Comparison of ENCODE assay signal across 17 cellular contexts in the genomic region with DNA sequence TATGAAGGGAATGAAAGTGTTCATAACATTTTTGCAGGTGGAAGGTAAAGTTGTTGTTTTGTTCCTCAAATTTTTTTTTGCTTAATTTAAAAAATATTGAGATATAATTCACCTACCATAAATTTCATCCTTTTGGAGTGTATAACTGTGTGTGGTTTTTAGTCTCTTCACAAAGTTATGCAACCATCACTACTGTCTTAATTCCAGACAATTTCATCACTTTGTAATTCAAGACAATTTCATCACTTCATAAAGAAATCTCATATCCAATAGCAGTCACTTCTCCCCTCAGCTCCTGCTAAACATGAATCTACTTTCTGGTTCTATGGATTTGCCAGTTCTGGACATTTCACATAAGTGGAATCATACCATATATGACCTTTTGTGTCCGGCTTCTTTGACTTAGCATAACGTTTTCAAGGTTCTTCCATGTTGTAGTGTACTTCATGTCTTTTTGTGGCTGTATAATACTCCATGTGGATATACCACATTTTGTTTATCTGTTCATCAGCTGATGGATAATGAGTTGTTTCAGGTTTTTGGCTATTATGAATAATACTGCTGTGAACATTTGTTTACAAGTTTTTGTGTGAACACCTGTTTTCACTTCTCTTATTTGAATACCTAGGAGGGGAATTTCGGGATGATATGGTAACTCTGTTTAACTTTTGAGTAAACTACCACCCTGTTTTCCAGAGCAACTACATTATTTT. TPM values are rescaled to one million over a fixed set of nuclear protein-coding genes. Genes with fewer than 3 reads are reported as not detected.
DNase-seq lines count a peak whose midpoint lies in the region; ATAC-seq, FAIRE-seq and TF ChIP-seq lines count a peak whose summit lies in the region.
"Had no signal": no experiment of that assay in that cellular context is flagged by ENCODE, and none has a peak within 500 bp of the region (broad histone marks: within the 10 kb centered on the region; RNA-seq: fewer than 3 reads in every experiment).

No MANE protein-coding gene starts in this region.

- H4K5ac ChIP-seq in IMR-90 (ENCODE audit: low read depth, low read length): no peak overlapping the region

- no peak overlapping the region for H4K8ac ChIP-seq in IMR-90 (ENCODE audit: low read depth in 2 of 2, low read length in 2 of 2)

- H2AFZ ChIP-seq in IMR-90 (replicated peaks; ENCODE audit: low read length, poor library complexity) (no peak overlapping the region), K562 (ENCODE audit: low read depth, low read length) (no peak overlapping the region)

- no peak overlapping the region for H3K23ac ChIP-seq in IMR-90 (ENCODE audit: low read depth, low read length)

- DNase-seq in GF-D8 (lab: John Stamatoyannopoulos, UW) (peak; percentile 28), IMR-90 (peak; percentile 56), K562 (ENCODE audit: extremely low read depth in 1 of 4, low spot score in 3 of 4) (no peak), naive B cell (no peak)
- DNase-seq in activated CD4-positive, alpha-beta T cell treated with anti-CD3 and anti-CD28 coated beads, Interleukin-2, amount 50 U/mL, for 4 hours: no peak
- no peak for DNase-seq in activated CD4-positive, alpha-beta T cell treated with anti-CD3 and anti-CD28 coated beads, Interleukin-2, amount 50 U/mL, for 1 hour
- DNase-seq: activated CD8-positive, alpha-beta T cell treated with anti-CD3 and anti-CD28 coated beads, Interleukin-2, amount 10 ng/mL, durations not matched to agents 7 days and 5 days; CD4-positive, CD25-positive, alpha-beta regulatory T cell; DMS79; heart left ventricle; kidney; stimulated activated CD4-positive, alpha-beta T cell treated with anti-CD3 and anti-CD28 coated beads, Interleukin-2, amount 100 ng/mL, for 24 hours had no signal

- H3K27ac ChIP-seq in IMR-90 (ENCODE audit: insufficient read depth, low read length): no peak overlapping the region
- H3K27ac ChIP-seq in K562 (ENCODE audit: extremely low read depth, low read depth, low read length): no peak overlapping the region
- H3K27ac ChIP-seq: coronary artery, heart left ventricle, right atrium auricular region, thoracic aorta had no signal

- no peak overlapping the region for H4K91ac ChIP-seq in IMR-90 (ENCODE audit: insufficient read depth, low read depth, low read length)

- peaks cover 8 to 14% of the 10 kb centered on the region in 2 donors for H3K36me3 Mint-ChIP-seq in naive B cell

- no peak overlapping the region for H3K9ac ChIP-seq in IMR-90 (ENCODE audit: low read depth, low read length)
- H3K9ac ChIP-seq in K562 (ENCODE audit: insufficient read depth in 1 of 2, low read depth in 2 of 2, low read length in 2 of 2): no peak overlapping the region

- H3K79me1 ChIP-seq in IMR-90 (ENCODE audit: low read depth in 1 of 2, low read length in 2 of 2): peaks cover 6 to 59% of the 10 kb centered on the region in 2 experiments; a peak in 2 of 4 replicates

- H3K9me3 ChIP-seq in IMR-90 (ENCODE audit: control insufficient read depth, insufficient read depth, low read length): no peaks in the 10 kb centered on the region
- H3K9me3 ChIP-seq in K562 (replicated peaks; ENCODE audit: control insufficient read depth, insufficient read depth, low read depth, low read length): no peaks in the 10 kb centered on the region; the same call in 1 of the 2 replicates
- H3K9me3 ChIP-seq: right atrium auricular region, thoracic aorta had no signal

- no peak overlapping the region for H2AK9ac ChIP-seq in IMR-90 (replicated peaks; ENCODE audit: low read depth, low read length, poor library complexity)

- peak; percentile 40 for ATAC-seq in IMR-90 (ENCODE audit: low read depth)
- no peak for ATAC-seq in K562
- ATAC-seq in naive B cell (ENCODE audit: low read depth in 2 of 2): peak; percentile 23 to 56
- ATAC-seq in GM19397 (IDR thresholded peaks at IDR 0.05; ENCODE audit: unreplicated experiment): no peak
- ATAC-seq: activated CD8-positive, alpha-beta T cell treated with anti-CD3 and anti-CD28 coated beads, Interleukin-2, amount 10 ng/mL, durations not matched to agents 7 days and 5 days; heart left ventricle had no signal

- H3K27ac Mint-ChIP-seq in naive B cell: peak overlapping the region in 3 of 6 donors; percentile 1 to 84 (median 26)
- H3K27ac Mint-ChIP-seq: activated CD8-positive, alpha-beta T cell treated with anti-CD3 and anti-CD28 coated beads, Interleukin-2, amount 10 ng/mL, durations not matched to agents 7 days and 5 days; CD4-positive, CD25-positive, alpha-beta regulatory T cell; mesothelial cell of epicardium had no signal

- no peak overlapping the region for H2BK120ac ChIP-seq in IMR-90 (ENCODE audit: low read depth, low read length)

- peaks cover 0 to 8% (median 4%) of the 10 kb centered on the region in 7 donors for H3K9me3 Mint-ChIP-seq in naive B cell

- dilution Hi-C loops in IMR-90 (cut with HindIII; ENCODE audit: low sequenced_read_pairs, unreplicated experiment): no loop called here

- no peak overlapping the region for H3K56ac ChIP-seq in IMR-90 (ENCODE audit: extremely low read depth, insufficient read depth, low read length)

- intact Hi-C loops in IMR-90 (cut with micrococcal nuclease) (no loop called here), K562 (cut with micrococcal nuclease) (no loop called here)

- H2BK15ac ChIP-seq in IMR-90 (ENCODE audit: low read depth, low read length): no peak overlapping the region

- CTCF ChIA-PET in IMR-90 (lab: Yijun Ruan, JAX) (no interaction called here), K562 (lab: Yijun Ruan, JAX; ENCODE audit: low intra/inter-chr PET ratio) (no interaction called here)

- no peak overlapping the region for H3K4me3 ChIP-seq in IMR-90 (ENCODE audit: insufficient read depth, low read depth, low read length)
- no peak overlapping the region for H3K4me3 ChIP-seq in K562
- H3K4me3 ChIP-seq: coronary artery, heart left ventricle, right atrium auricular region, thoracic aorta had no signal

- H3K14ac ChIP-seq in IMR-90 (replicated peaks; ENCODE audit: low read depth, low read length): no peak overlapping the region

- H3K4me2 ChIP-seq in IMR-90 (ENCODE audit: low read depth, low read length) (no peak overlapping the region; the same call in 1 of the 2 replicates), K562 (ENCODE audit: insufficient read depth, low read length) (no peak overlapping the region)

- H3K4me1 Mint-ChIP-seq in naive B cell: peaks cover 39 to 67% (median 62%) of the 10 kb centered on the region in 3 donors

- WGBS in IMR-90 (ENCODE audit: extremely low coverage in 2 of 2, insufficient read length in 1 of 2), 2 experiments: no CpG with 5 or more reads among the region's 3 CpGs
- 83% methylated on average over 3 of the region's 3 CpGs for WGBS in K562 (ENCODE audit: insufficient coverage, low coverage, missing lambda C conversion rate)

- peaks cover 2% of the 10 kb centered on the region for H3K36me3 ChIP-seq in IMR-90 (ENCODE audit: control insufficient read depth, insufficient read depth, low read length)
- H3K36me3 ChIP-seq in K562 (ENCODE audit: control insufficient read depth, insufficient read depth, low read length): peaks cover 5% of the 10 kb centered on the region; the same call in 2 of the 3 replicates
- H3K36me3 ChIP-seq: right atrium auricular region, thoracic aorta had no signal

- BruUV-seq in IMR-90 (replicated peaks; lab: Mats Ljungman, UMichigan) (no TSS peak), K562 (replicated peaks; lab: Mats Ljungman, UMichigan) (no TSS peak)

- peak overlapping the region in 1 of 8 donors; percentile 15 for H3K4me3 Mint-ChIP-seq in naive B cell
- H3K4me3 Mint-ChIP-seq: activated CD8-positive, alpha-beta T cell treated with anti-CD3 and anti-CD28 coated beads, Interleukin-2, amount 10 ng/mL, durations not matched to agents 7 days and 5 days; CD4-positive, CD25-positive, alpha-beta regulatory T cell; mesothelial cell of epicardium had no signal

- H3K9me1 ChIP-seq in IMR-90 (ENCODE audit: insufficient read depth, low read length) (peaks cover 9% of the 10 kb centered on the region), K562 (ENCODE audit: control insufficient read depth, insufficient read depth, low read length) (no peaks in the 10 kb centered on the region)

- TF ChIP-seq CTCF in IMR-90 (conservative IDR thresholded peaks at IDR 0.05; ENCODE audit: low read depth, low read length) (no peak), K562 (IDR thresholded peaks at IDR 0.05 in 2 of 3, conservative IDR thresholded peaks at IDR 0.05 in 1 of 3; ENCODE audit: insufficient read depth in 2 of 3, low read depth in 1 of 3, low read length in 3 of 3) (no peak)

- H2BK20ac ChIP-seq in IMR-90 (ENCODE audit: low read depth, low read length): no peak overlapping the region

- no peak overlapping the region for H3K4ac ChIP-seq in IMR-90 (ENCODE audit: low read depth, low read length)

- TF ChIP-seq EP300 in K562 (IDR thresholded peaks at IDR 0.05; ENCODE audit: low read length): no peak

- H3K79me2 ChIP-seq in K562 (ENCODE audit: control insufficient read depth, insufficient read depth, low read length): peaks cover 69% of the 10 kb centered on the region

- no peak overlapping the region for H2AK5ac ChIP-seq in IMR-90 (ENCODE audit: low read depth, low read length)

- in situ Hi-C loops in IMR-90 (cut with MboI; ENCODE audit: low sequenced_read_pairs): no loop called here
- in situ Hi-C loops in K562 (cut with MboI): no loop called here

- TF ChIP-seq RAD21 in IMR-90 (IDR thresholded peaks at IDR 0.05; ENCODE audit: low read length) (no peak), K562 (CRISPR knock-in tag; conservative IDR thresholded peaks at IDR 0.05 in 1 of 2, IDR thresholded peaks at IDR 0.05 in 1 of 2) (no peak)

- no peaks in the 10 kb centered on the region for H3K27me3 Mint-ChIP-seq in naive B cell
- H3K27me3 Mint-ChIP-seq: CD4-positive, CD25-positive, alpha-beta regulatory T cell had no signal

- H2BK5ac ChIP-seq in IMR-90 (ENCODE audit: low read depth, low read length, poor library complexity, severe bottlenecking): peak overlapping the region; percentile 60

- no peaks in the 10 kb centered on the region for H3K27me3 ChIP-seq in IMR-90 (ENCODE audit: control insufficient read depth, insufficient read depth, low read length)
- H3K27me3 ChIP-seq in K562 (ENCODE audit: control insufficient read depth in 2 of 2, insufficient read depth in 2 of 2, low read length in 2 of 2): no peaks in the 10 kb centered on the region
- H3K27me3 ChIP-seq: heart left ventricle, right atrium auricular region had no signal

- H3K4me1 ChIP-seq in IMR-90 (ENCODE audit: control insufficient read depth, insufficient read depth, low read length): no peaks in the 10 kb centered on the region
- peaks cover 0 to 11% of the 10 kb centered on the region in 2 experiments; a peak in 2 of 5 replicates for H3K4me1 ChIP-seq in K562 (replicated peaks in 1 of 2; ENCODE audit: control insufficient read depth in 2 of 2, insufficient read depth in 2 of 2, low read length in 2 of 2)
- H3K4me1 ChIP-seq: right atrium auricular region had no signal

- H4K20me1 ChIP-seq in IMR-90 (ENCODE audit: insufficient read depth, low read length) (peaks cover 84% of the 10 kb centered on the region), K562 (replicated peaks; ENCODE audit: control insufficient read depth, insufficient read depth, low read length) (no peaks in the 10 kb centered on the region)

- no peak overlapping the region for H3K18ac ChIP-seq in IMR-90 (ENCODE audit: low read depth, low read length)

- POLR2A ChIA-PET in IMR-90 (lab: Charles Lee; ENCODE audit: unreplicated experiment): no interaction called here
- POLR2A ChIA-PET in K562 (lab: Yijun Ruan, JAX): interaction anchor here (0.7 to 1.5 kb wide), 3 partner anchors 10 to 18 kb away, joined by 3 to 4 read pairs (median 3); no protein-coding TSS in a partner anchor

- TF ChIP-seq POLR2A in IMR-90 (IDR thresholded peaks at IDR 0.05; ENCODE audit: low read depth, low read length): no peak
- TF ChIP-seq POLR2A in K562 (conservative IDR thresholded peaks at IDR 0.05): no peak

- FAIRE-seq in K562 (lab: Jason Lieb, UNC): no peak
- FAIRE-seq: kidney had no signal

RNA-seq across cellular contexts. Expression of a gene that starts 18.8 kb away (rescaled TPM):
- total RNA-seq in IMR-90 (2012; rRNA removed) (10.9 and 13.1 TPM in 2 replicates), K562 (2014; rRNA removed) (6.1 and 10.5 TPM in 2 replicates), K562 (2014; rRNA removed; fragmentation: Illumina TruSeq; extraction: Trizol) (11.8 and 18.5 TPM in 2 replicates), K562 (2015; rRNA removed; fragmentation: Illumina TruSeq; extraction: Trizol) (11.8 and 12.8 TPM in 2 replicates), K562 (2021) (23.4 and 26.5 TPM in 2 replicates)
- polyA plus RNA-seq in IMR-90 (2012; rRNA removed) (21.8 and 26.7 TPM in 2 replicates), K562 (2011; rRNA removed) (7.2 and 12.7 TPM in 2 replicates), K562 (2014; fragmentation: Illumina TruSeq; extraction: Trizol) (26.6 and 31.4 TPM in 2 replicates), K562 (2014; fragmentation: Nextera tagmentation; extraction: Ambion mirVana) (under 1 TPM; 0.81 to 0.87 TPM), K562 (2014; rRNA removed) (9.4 and 14.4 TPM in 2 replicates), naive B cell (ENCODE audit: low read depth in 6 of 6) (1 to 10 TPM; 1.9 to 6.7 (median 4.4) TPM)
- 15.3 and 24.4 TPM in 2 replicates for polyA plus RNA-seq in IMR-90 (2012; cell fraction: cytosol; rRNA removed)
- polyA plus RNA-seq in IMR-90 (2012; cell fraction: nucleus; rRNA removed; ENCODE audit: low replicate concordance): 15.6 and 20.7 TPM in 2 replicates
- total RNA-seq in K562 (2011; cell fraction: chromatin; rRNA removed; ENCODE audit: low replicate concordance): 19.0 and 22.3 TPM in 2 replicates
- total RNA-seq in K562 (2011; cell fraction: nucleolus; rRNA removed): 7.5 and 10.5 TPM in 2 replicates
- 15.2 and 29.8 TPM in 2 replicates for total RNA-seq in K562 (2011; cell fraction: nucleoplasm; rRNA removed)
- 6.0 and 6.2 TPM in 2 replicates for polyA plus RNA-seq in K562 (2011; cell fraction: cytosol; rRNA removed)
- polyA plus RNA-seq in K562 (2011; cell fraction: nucleus; rRNA removed): 6.9 and 7.1 TPM in 2 replicates
- 42.2 and 91.3 TPM in 2 replicates for polyA plus RNA-seq in K562 (2012)
- polyA minus RNA-seq in K562 (2011; rRNA and poly(A)+ RNA removed): 7.8 and 10.0 TPM in 2 replicates
- polyA minus RNA-seq in K562 (2011; cell fraction: cytosol; rRNA and poly(A)+ RNA removed): 9.6 and 11.7 TPM in 2 replicates
- polyA minus RNA-seq in K562 (2011; cell fraction: nucleus; rRNA and poly(A)+ RNA removed): 4.4 and 7.9 TPM in 2 replicates

Comparison
In these comparisons a context has a peak if more than half of its experiments do, and no peak if none do; other contexts are left out.
1. DNase-seq: peak in GF-D8 (single experiment) and IMR-90 (single experiment); none in K562 (0 of 4), naive B cell (single experiment), activated CD4-positive, alpha-beta T cell treated with anti-CD3 and anti-CD28 coated beads, Interleukin-2, amount 50 U/mL, for 4 hours (0 of 2) and activated CD4-positive, alpha-beta T cell treated with anti-CD3 and anti-CD28 coated beads, Interleukin-2, amount 50 U/mL, for 1 hour (single experiment).
2. ATAC-seq: peak in IMR-90 (single experiment) and naive B cell (2 of 2); none in K562 (single experiment) and GM19397 (single experiment).